Comparison of ENCODE assay signal across 8 cellular contexts in genomic region chr12:93419388-93420034, GRCh38. TPM values are rescaled to one million over a fixed set of nuclear protein-coding genes. Genes with fewer than 3 reads are reported as not detected.
A peak's percentile ranks its signal among the peaks of the same experiment; 100 is the strongest.
DNase-seq lines count a peak whose midpoint lies in the region; ATAC-seq, FAIRE-seq and TF ChIP-seq lines count a peak whose summit lies in the region.

No MANE protein-coding gene starts in this region.

- H3K36me3 ChIP-seq in bronchial epithelial cell (ENCODE audit: control insufficient read depth, insufficient read depth, low read length) (no peaks in the 10 kb centered on the region), right lobe of liver (no peaks in the 10 kb centered on the region)

- no peak overlapping the region for H3K4me3 ChIP-seq in bronchial epithelial cell (ENCODE audit: low read depth, low read length)
- H3K4me3 ChIP-seq in right lobe of liver = no peak overlapping the region

- no peak for TF ChIP-seq POLR2A in right lobe of liver (IDR thresholded peaks at IDR 0.05)

- 11% methylated on average over 1 of the region's 1 CpG for WGBS in right lobe of liver (ENCODE audit: insufficient coverage, low coverage, low lambda C conversion rate, missing lambda C conversion rate)

- FAIRE-seq in bronchial epithelial cell (lab: Jason Lieb, UNC) = no peak

- peak; percentile 48 for TF ChIP-seq CTCF in bronchial epithelial cell (IDR thresholded peaks at IDR 0.05; ENCODE audit: insufficient read depth, low read length, severe bottlenecking)
- peak; percentile 66 to 76 (median 72) for TF ChIP-seq CTCF in right lobe of liver (IDR thresholded peaks at IDR 0.05)

- no peak overlapping the region for H3K27ac ChIP-seq in right lobe of liver

- no peaks in the 10 kb centered on the region for H3K9me3 ChIP-seq in right lobe of liver

- H3K4me1 ChIP-seq in right lobe of liver = no peaks in the 10 kb centered on the region

- ATAC-seq in GM21515 (IDR thresholded peaks at IDR 0.05; ENCODE audit: unreplicated experiment) (peak; percentile 40), right lobe of liver (peak; percentile 83 to 91 (median 88)), HG02759 (IDR thresholded peaks at IDR 0.05; ENCODE audit: unreplicated experiment) (no peak)

- H3K27me3 ChIP-seq in bronchial epithelial cell (ENCODE audit: control insufficient read depth, insufficient read depth, low read length) (no peaks in the 10 kb centered on the region), right lobe of liver (no peaks in the 10 kb centered on the region)

- intact Hi-C loops in right lobe of liver (cut with DNase I) (no loop called here), head of caudate nucleus (cut with DNase I) (no loop called here)

- DNase-seq in CD1c-positive myeloid dendritic cell (ENCODE audit: extremely low spot score) (peak; percentile 72), NCI-H774 (lab: John Stamatoyannopoulos, UW) (peak; percentile 49), bronchial epithelial cell (ENCODE audit: low read depth) (peak; percentile 67), right lobe of liver (no peak), head of caudate nucleus (no peak)
- no peak for DNase-seq in activated CD4-positive, alpha-beta T cell treated with anti-CD3 and anti-CD28 coated beads, Interleukin-2, amount 50 U/mL, for 1 hour

RNA-seq across cellular contexts. Expression of gene UBE2N, which starts 22.2 kb away (rescaled TPM):
- total RNA-seq in bronchial epithelial cell (22.9 and 73.1 TPM in 2 replicates), right lobe of liver (10 to 100 TPM; 22.0 to 36.2 (median 28.6) TPM)

RNA-seq across cellular contexts. Expression of gene NUDT4, which starts 41.8 kb away (rescaled TPM):
- 34.2 and 49.4 TPM in 2 replicates for total RNA-seq in bronchial epithelial cell
- 10 to 100 TPM; 13.1 to 23.1 (median 20.3) TPM for total RNA-seq in right lobe of liver

RNA-seq across cellular contexts. Expression of gene MRPL42, which starts 47.8 kb away (rescaled TPM):
- total RNA-seq in bronchial epithelial cell (82.1 and 131 TPM in 2 replicates), right lobe of liver (10 to 100 TPM; 25.8 to 44.5 (median 32.1) TPM)

Comparison
In these comparisons a context has a peak if more than half of its experiments do, and no peak if none do; other contexts are left out.
1. DNase-seq: peak in CD1c-positive myeloid dendritic cell (single experiment), NCI-H774 (single experiment) and bronchial epithelial cell (single experiment); none in right lobe of liver (0 of 3), head of caudate nucleus (0 of 42) and activated CD4-positive, alpha-beta T cell treated with anti-CD3 and anti-CD28 coated beads, Interleukin-2, amount 50 U/mL, for 1 hour (single experiment).